Comparison of ENCODE assay signal across 23 cellular contexts in genomic region chr2:175450029-175450428, GRCh38.
"Had no signal": no experiment of that assay in that cellular context is flagged by ENCODE, and none has a peak within 500 bp of the region (broad histone marks: within the 10 kb centered on the region; RNA-seq: fewer than 3 reads in every experiment).

No MANE protein-coding gene starts in this region.

- H3K9me3 ChIP-seq: gastroesophageal sphincter, heart left ventricle, left lung, lower lobe of right lung, mucosa of descending colon had no signal

- H3K4me1 ChIP-seq: foreskin keratinocyte, gastroesophageal sphincter, left lung, lower lobe of right lung had no signal

- H3K36me3 ChIP-seq: gastroesophageal sphincter, heart left ventricle, left lung, lower lobe of right lung had no signal

- ATAC-seq: effector memory CD8-positive, alpha-beta T cell; esophagus mucosa; foreskin keratinocyte; gastroesophageal sphincter; heart left ventricle; left lung; lower lobe of right lung; mucosa of descending colon had no signal

- H3K27me3 ChIP-seq: foreskin keratinocyte, hepatocyte, left lung had no signal

- H3K27ac ChIP-seq: coronary artery, dorsolateral prefrontal cortex, epithelial cell of prostate, foreskin keratinocyte, gastroesophageal sphincter, hepatocyte, left lung, lower lobe of right lung had no signal

- DNase-seq: dermis blood vessel endothelial cell; dorsolateral prefrontal cortex; effector CD8-positive, alpha-beta T cell; effector memory CD8-positive, alpha-beta T cell; endodermal cell; erythroblast; foreskin keratinocyte; heart left ventricle; hypothalamus; immature natural killer cell; islet precursor cell; kidney; kidney glomerular epithelial cell; left lung; lower lobe of right lung; mesenchymal stem cell; mucosa of descending colon; naive B cell had no signal

- H3K4me3 ChIP-seq: coronary artery, dorsolateral prefrontal cortex, gastroesophageal sphincter, heart left ventricle, hepatocyte, left lung, lower lobe of right lung, mucosa of descending colon had no signal
